Comparison of ENCODE assay signal across 1 cellular context in genomic region chr12:130775953-130776856, GRCh38.
TF ChIP-seq lines count a peak whose summit lies in the region.

No MANE protein-coding gene starts in this region.

TF ChIP-seq in HepG2, 621 proteins besides CTCF, POLR2A, EP300 and RAD21 (continued from another document and continues in another):
- TF ChIP-seq THAP9 (CRISPR knock-in tag; IDR thresholded peaks at IDR 0.05; ENCODE audit: borderline replicate concordance) (peak; percentile 52; the same call in 1 of the 2 replicates), CEBPZ (IDR thresholded peaks at IDR 0.05; ENCODE audit: low read length) (no peak), PRMT3 (CRISPR knock-in tag; IDR thresholded peaks at IDR 0.05; ENCODE audit: borderline replicate concordance, low read depth) (no peak), AKAP8 (CRISPR knock-in tag; IDR thresholded peaks at IDR 0.05) (no peak), ADNP (CRISPR knock-in tag; IDR thresholded peaks at IDR 0.05) (no peak), ZNF124 (CRISPR knock-in tag; IDR thresholded peaks at IDR 0.05) (peak; percentile 74; the same call in 1 of the 2 replicates), ZNF337 (CRISPR knock-in tag; IDR thresholded peaks at IDR 0.05; ENCODE audit: borderline replicate concordance, low read depth) (0 out of 2 replicates have a peak, but pooled peaks have one; percentile 66), ZNF441 (CRISPR knock-in tag; IDR thresholded peaks at IDR 0.05; ENCODE audit: borderline replicate concordance) (0 out of 2 replicates have a peak, but pooled peaks have one; percentile 32), RBM39 (IDR thresholded peaks at IDR 0.05; ENCODE audit: low read depth, low read length, poor library complexity, severe bottlenecking) (peak; percentile 38), ZNF18 (CRISPR knock-in tag; IDR thresholded peaks at IDR 0.05; ENCODE audit: insufficient replicate concordance) (peak; percentile 62), FOSL2 (CRISPR knock-in tag; IDR thresholded peaks at IDR 0.05) (peak; percentile 89), ELK4 (CRISPR knock-in tag; IDR thresholded peaks at IDR 0.05; ENCODE audit: borderline replicate concordance) (no peak), KIAA2018 (CRISPR knock-in tag; IDR thresholded peaks at IDR 0.05; ENCODE audit: borderline replicate concordance) (no peak), ZNF710 (CRISPR knock-in tag; IDR thresholded peaks at IDR 0.05; ENCODE audit: borderline replicate concordance) (peak; percentile 69; the same call in 1 of the 2 replicates), KLF9 (CRISPR knock-in tag; IDR thresholded peaks at IDR 0.05; ENCODE audit: low read depth) (no peak), HBP1 (CRISPR knock-in tag; IDR thresholded peaks at IDR 0.05; ENCODE audit: low read depth) (no peak), NR2F2 (IDR thresholded peaks at IDR 0.05; ENCODE audit: borderline replicate concordance, low read depth) (peak; percentile 53; the same call in 1 of the 2 replicates), JUND (CRISPR knock-in tag; IDR thresholded peaks at IDR 0.05) (no peak), MXD3 (CRISPR knock-in tag; IDR thresholded peaks at IDR 0.05) (peak; percentile 65; the same call in 1 of the 2 replicates), REPIN1 (CRISPR knock-in tag; IDR thresholded peaks at IDR 0.05; ENCODE audit: borderline replicate concordance, low read depth) (no peak), ZSCAN30 (CRISPR knock-in tag; IDR thresholded peaks at IDR 0.05) (no peak), TMF1 (CRISPR knock-in tag; IDR thresholded peaks at IDR 0.05; ENCODE audit: low read depth) (no peak), ZNF550 (CRISPR knock-in tag; IDR thresholded peaks at IDR 0.05; ENCODE audit: borderline replicate concordance) (no peak), TGIF2 (CRISPR knock-in tag; IDR thresholded peaks at IDR 0.05) (no peak), KLF15 (CRISPR knock-in tag; IDR thresholded peaks at IDR 0.05; ENCODE audit: borderline replicate concordance) (no peak), HHEX (CRISPR knock-in tag; IDR thresholded peaks at IDR 0.05) (no peak), MYNN (CRISPR knock-in tag; IDR thresholded peaks at IDR 0.05; ENCODE audit: low read depth) (no peak), NFIB (CRISPR knock-in tag; IDR thresholded peaks at IDR 0.05; ENCODE audit: borderline replicate concordance) (no peak), IKZF4 (CRISPR knock-in tag; IDR thresholded peaks at IDR 0.05; ENCODE audit: borderline replicate concordance, low read depth, not compliant biosample characterization) (no peak), NONO (IDR thresholded peaks at IDR 0.05) (no peak), NONO (CRISPR knock-in tag; conservative IDR thresholded peaks at IDR 0.05) (no peak; the same call in 1 of the 2 replicates), KDM2A (CRISPR knock-in tag; IDR thresholded peaks at IDR 0.05; ENCODE audit: borderline replicate concordance, low read depth) (peak; percentile 5; the same call in 1 of the 2 replicates), ZNF326 (CRISPR knock-in tag; IDR thresholded peaks at IDR 0.05; ENCODE audit: borderline replicate concordance) (no peak), ISL2 (CRISPR knock-in tag; IDR thresholded peaks at IDR 0.05) (peak; percentile 69), ZSCAN29 (CRISPR knock-in tag; conservative IDR thresholded peaks at IDR 0.05) (peak; percentile 74), ISX (CRISPR knock-in tag; conservative IDR thresholded peaks at IDR 0.05) (no peak), SOX6 (IDR thresholded peaks at IDR 0.05) (no peak), SOX6 (CRISPR knock-in tag; IDR thresholded peaks at IDR 0.05) (peak; percentile 92), KAT2B (IDR thresholded peaks at IDR 0.05; ENCODE audit: borderline replicate concordance, low read depth, low read length) (no peak), TOE1 (CRISPR knock-in tag; IDR thresholded peaks at IDR 0.05) (no peak), ZZZ3 (CRISPR knock-in tag; IDR thresholded peaks at IDR 0.05; ENCODE audit: borderline replicate concordance) (no peak), ZBTB7A (CRISPR knock-in tag; IDR thresholded peaks at IDR 0.05) (no peak)
